In the genomic region with DNA sequence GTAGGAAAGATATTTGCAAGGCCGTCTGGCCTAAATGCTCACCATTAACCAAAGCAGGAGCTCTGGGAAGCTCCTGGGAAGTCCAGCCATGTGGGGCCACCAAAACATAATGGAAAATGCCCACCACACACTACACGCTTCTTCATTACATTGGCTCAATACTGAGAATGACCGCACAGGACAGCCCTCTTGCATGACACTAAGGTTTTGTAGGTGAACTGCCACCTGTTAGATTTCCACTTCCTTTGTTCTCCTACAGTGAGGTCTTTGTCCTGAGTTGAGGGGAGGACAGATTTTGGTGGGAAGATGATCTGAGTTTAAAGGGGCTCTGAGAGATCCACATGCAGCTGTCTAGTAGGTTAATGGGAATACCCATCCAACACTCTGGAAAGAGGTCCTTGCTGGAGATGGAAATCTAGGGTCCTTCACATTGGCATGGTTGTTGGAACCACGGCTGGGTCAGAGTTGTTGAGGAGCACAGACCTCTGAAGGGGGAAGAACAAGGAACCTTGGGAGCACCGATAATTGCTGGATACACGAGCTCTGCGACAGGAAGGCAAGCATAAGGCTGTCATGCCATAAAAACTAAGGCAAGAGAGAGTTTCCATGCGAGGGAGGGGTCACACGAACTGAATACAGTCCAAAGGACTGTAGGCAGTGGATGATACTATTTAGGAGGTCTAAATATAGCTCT, we compare ENCODE assay signal across 16 cellular contexts.
A peak's percentile ranks its signal among the peaks of the same experiment; 100 is the strongest.
DNase-seq lines count a peak whose midpoint lies in the region; ATAC-seq and TF ChIP-seq lines count a peak whose summit lies in the region.
"Had no signal": no experiment of that assay in that cellular context is flagged by ENCODE, and none has a peak within 500 bp of the region (broad histone marks: within the 10 kb centered on the region; RNA-seq: fewer than 3 reads in every experiment).

No MANE protein-coding gene starts in this region.

- ATAC-seq in Panc1 (no peak), HG03432 (IDR thresholded peaks at IDR 0.05; ENCODE audit: unreplicated experiment) (no peak), GM21737 (IDR thresholded peaks at IDR 0.05; ENCODE audit: unreplicated experiment) (no peak)
- ATAC-seq in stimulated activated memory B cell treated with anti-CD40 and anti-IgM and Interleukin-4, amounts not matched to agents 10 μg/mL and 1 μg/mL and 100 μg/mL, for 72 hours, result no peak
- ATAC-seq: activated T-cell treated with anti-CD3 and anti-CD28 coated beads, Interleukin-2, amount 50 U/mL, for 72 hours had no signal

- H3K27ac Mint-ChIP-seq in stimulated activated memory B cell treated with anti-CD40 and anti-IgM and Interleukin-4, amounts not matched to agents 10 μg/mL and 1 μg/mL and 100 μg/mL, for 72 hours, result peak overlapping the region; percentile 53
- H3K27ac Mint-ChIP-seq: activated T-cell treated with anti-CD3 and anti-CD28 coated beads, Interleukin-2, amount 50 U/mL, for 72 hours had no signal

- BruUV-seq in Panc1 (replicated peaks; lab: Mats Ljungman, UMichigan), result no TSS peak

- TF ChIP-seq CTCF in Panc1 (IDR thresholded peaks at IDR 0.05) (no peak), esophagus squamous epithelium (IDR thresholded peaks at IDR 0.05) (no peak)

- no peak for DNase-seq in Panc1 (ENCODE audit: low read depth, low spot score)
- DNase-seq in esophagus squamous epithelium (lab: John Stamatoyannopoulos, UW), result no peak
- DNase-seq in mucosa of gallbladder (ENCODE audit: low spot score), result peak; percentile 5
- no peak for DNase-seq in cerebellar cortex (ENCODE audit: low spot score)
- no peak for DNase-seq in stimulated activated CD8-positive, alpha-beta memory T cell treated with anti-CD3 and anti-CD28 coated beads, Interleukin-4, amount 100 ng/mL, for 48 hours
- DNase-seq: activated CD4-positive, alpha-beta T cell treated with anti-CD3 and anti-CD28 coated beads, Interleukin-2, amount 50 U/mL, for 1 hour; activated T-cell treated with anti-CD3 and anti-CD28 coated beads, Interleukin-2, amount 50 U/mL, for 72 hours; BE2C; dermis blood vessel endothelial cell; NCI-H2081 treated with DMSO at 0.1 percent for 48 hours; retina; stimulated activated naive CD4-positive, alpha-beta T cell treated with Interleukin-2 at 50 U/mL for 16 hours had no signal

- TF ChIP-seq POLR2A in esophagus squamous epithelium (IDR thresholded peaks at IDR 0.05), result no peak

- in situ Hi-C loops in Panc1 (cut with HindIII; ENCODE audit: low pct_unique_long_range_greater_than_20kb, low sequenced_read_pairs), result no loop called here

- no peaks in the 10 kb centered on the region for H3K27me3 Mint-ChIP-seq in stimulated activated memory B cell treated with anti-CD40 and anti-IgM and Interleukin-4, amounts not matched to agents 10 μg/mL and 1 μg/mL and 100 μg/mL, for 72 hours

- no peaks in the 10 kb centered on the region for H3K36me3 Mint-ChIP-seq in stimulated activated memory B cell treated with anti-CD40 and anti-IgM and Interleukin-4, amounts not matched to agents 10 μg/mL and 1 μg/mL and 100 μg/mL, for 72 hours

- POLR2A ChIA-PET in Panc1 (lab: Charles Lee), result interaction anchor here (0.6 kb wide), 1 partner anchor 109 kb away, joined by 12 read pairs; no protein-coding TSS in a partner anchor

- H3K27me3 ChIP-seq in Panc1 (ENCODE audit: control insufficient read depth, insufficient read depth, low read length) (no peaks in the 10 kb centered on the region), esophagus squamous epithelium (no peaks in the 10 kb centered on the region)
- H3K27me3 ChIP-seq: adrenal gland, BE2C had no signal

- CTCF ChIA-PET in Panc1 (lab: Charles Lee), result no interaction called here

- peaks cover 41% of the 10 kb centered on the region for H3K4me1 ChIP-seq in Panc1 (ENCODE audit: control insufficient read depth, insufficient read depth, low read length)
- peaks cover 14 to 49% (median 26%) of the 10 kb centered on the region in 3 donors for H3K4me1 ChIP-seq in esophagus squamous epithelium

- H3K9me3 Mint-ChIP-seq in stimulated activated memory B cell treated with anti-CD40 and anti-IgM and Interleukin-4, amounts not matched to agents 10 μg/mL and 1 μg/mL and 100 μg/mL, for 72 hours, result no peaks in the 10 kb centered on the region
- H3K9me3 Mint-ChIP-seq: activated T-cell treated with anti-CD3 and anti-CD28 coated beads, Interleukin-2, amount 50 U/mL, for 72 hours had no signal

- H3K4me3 Mint-ChIP-seq in stimulated activated memory B cell treated with anti-CD40 and anti-IgM and Interleukin-4, amounts not matched to agents 10 μg/mL and 1 μg/mL and 100 μg/mL, for 72 hours, result no peak overlapping the region
- H3K4me3 Mint-ChIP-seq: activated T-cell treated with anti-CD3 and anti-CD28 coated beads, Interleukin-2, amount 50 U/mL, for 72 hours had no signal

- peak overlapping the region; percentile 95 for H3K27ac ChIP-seq in Panc1 (ENCODE audit: low read length)
- peak overlapping the region; percentile 55 to 98 (median 94) for H3K27ac ChIP-seq in esophagus squamous epithelium

- 87 to 89% methylated on average over 9 of the region's 9 CpGs for WGBS in esophagus squamous epithelium, 2 donors

- intact Hi-C loops in Panc1 (cut with micrococcal nuclease; ENCODE audit: unreplicated experiment), result no loop called here
- intact Hi-C loops in esophagus squamous epithelium (cut with DNase I), result no loop called here

- H3K9me3 ChIP-seq in Panc1 (ENCODE audit: control insufficient read depth, insufficient read depth, low read depth, low read length) (no peaks in the 10 kb centered on the region), esophagus squamous epithelium (no peaks in the 10 kb centered on the region)
- H3K9me3 ChIP-seq: adrenal gland, BE2C had no signal

- H3K4me3 ChIP-seq in Panc1 (ENCODE audit: low read depth in 2 of 2, low read length in 2 of 2) (no peak overlapping the region), esophagus squamous epithelium (no peak overlapping the region)
- H3K4me3 ChIP-seq: adrenal gland had no signal

- no peaks in the 10 kb centered on the region for H3K4me1 Mint-ChIP-seq in stimulated activated memory B cell treated with anti-CD40 and anti-IgM and Interleukin-4, amounts not matched to agents 10 μg/mL and 1 μg/mL and 100 μg/mL, for 72 hours

- H3K36me3 ChIP-seq in Panc1 (ENCODE audit: control insufficient read depth, insufficient read depth, low read length), result no peaks in the 10 kb centered on the region
- H3K36me3 ChIP-seq in esophagus squamous epithelium, result no peaks in the 10 kb centered on the region
- H3K36me3 ChIP-seq: adrenal gland, BE2C had no signal
